ENCODE assay signal across 17 cellular contexts in genomic region chr3:134802428-134803050, GRCh38. TPM values are rescaled to one million over a fixed set of nuclear protein-coding genes. Genes with fewer than 3 reads are reported as not detected.
DNase-seq lines count a peak whose midpoint lies in the region; ATAC-seq, FAIRE-seq and TF ChIP-seq lines count a peak whose summit lies in the region.
"Had no signal": no experiment of that assay in that cellular context is flagged by ENCODE, and none has a peak within 500 bp of the region (broad histone marks: within the 10 kb centered on the region; RNA-seq: fewer than 3 reads in every experiment).

No MANE protein-coding gene starts in this region.

- H3K36me3 ChIP-seq in GM12878 (ENCODE audit: control insufficient read depth in 2 of 2, insufficient read depth in 2 of 2, low read length in 1 of 2), result 0 out of 4 replicates have a peak, but pooled peaks cover 0 to 3% of the 10 kb centered on the region in 2 experiments
- no peaks in the 10 kb centered on the region for H3K36me3 ChIP-seq in Peyer's patch
- H3K36me3 ChIP-seq: adrenal gland, spleen had no signal

- H3K4me3 ChIP-seq in GM12878, result no peak overlapping the region
- H3K4me3 ChIP-seq in Peyer's patch, result no peak overlapping the region
- H3K4me3 ChIP-seq: adrenal gland, mucosa of descending colon, spleen had no signal

- no peaks in the 10 kb centered on the region for H3K9me3 ChIP-seq in GM12878 (replicated peaks; ENCODE audit: control insufficient read depth, insufficient read depth, low read length)
- H3K9me3 ChIP-seq in Peyer's patch, result no peaks in the 10 kb centered on the region
- H3K9me3 ChIP-seq: adrenal gland, mucosa of descending colon, spleen had no signal

- no peaks in the 10 kb centered on the region for H4K20me1 ChIP-seq in GM12878 (ENCODE audit: control insufficient read depth, insufficient read depth)

- POLR2A ChIA-PET in GM12878 (lab: Charles Lee), result interaction anchor here (0.7 to 1.4 kb wide), 4 partner anchors 15 to 263 kb away, joined by 3 to 9 read pairs (median 3); no protein-coding TSS in a partner anchor

- H3K9ac ChIP-seq in GM12878 (ENCODE audit: control insufficient read depth, insufficient read depth, low read length), result no peak overlapping the region

- no peaks in the 10 kb centered on the region for H3K36me3 Mint-ChIP-seq in T-helper 2 cell treated with Interferon-gamma antibody and Interleukin-4, amounts not matched to agents 5 μg/mL and 100 μg/mL, for 36 hours (ENCODE audit: low read depth)

- TF ChIP-seq POLR2A in GM12878 (IDR thresholded peaks at IDR 0.05; ENCODE audit: low read depth, low read length) (no peak), Peyer's patch (IDR thresholded peaks at IDR 0.05) (no peak)

- RAD21 ChIA-PET in GM12878 (lab: Charles Lee; ENCODE audit: unreplicated experiment), result interaction anchor here (1.2 to 10.5 kb wide), 11 partner anchors 7 to 437 kb away, joined by 3 to 146 read pairs (median 6); partner anchors contain the start of gene EPHB1

- peaks cover 35% of the 10 kb centered on the region for H3K27me3 Mint-ChIP-seq in T-helper 2 cell treated with Interferon-gamma antibody and Interleukin-4, amounts not matched to agents 5 μg/mL and 100 μg/mL, for 36 hours (ENCODE audit: low read depth)

- H3K9me3 Mint-ChIP-seq in T-helper 2 cell treated with Interferon-gamma antibody and Interleukin-4, amounts not matched to agents 5 μg/mL and 100 μg/mL, for 36 hours, result peaks cover 3% of the 10 kb centered on the region

- FAIRE-seq in GM12878 (lab: Jason Lieb, UNC), result no peak
- FAIRE-seq: kidney had no signal

- CTCF ChIA-PET in GM12878 (lab: Yijun Ruan, JAX), result interaction anchor here (0.6 to 5.0 kb wide), 10 partner anchors 7 to 443 kb away, joined by 3 to 39 read pairs (median 9); no protein-coding TSS in a partner anchor

- H3K27me3 ChIP-seq in GM12878 (replicated peaks in 1 of 2; ENCODE audit: control insufficient read depth in 2 of 2, insufficient read depth in 2 of 2, low read length in 1 of 2), result no peaks in the 10 kb centered on the region
- H3K27me3 ChIP-seq in Peyer's patch, result no peaks in the 10 kb centered on the region

- peaks cover 22% of the 10 kb centered on the region for H3K4me1 Mint-ChIP-seq in T-helper 2 cell treated with Interferon-gamma antibody and Interleukin-4, amounts not matched to agents 5 μg/mL and 100 μg/mL, for 36 hours (ENCODE audit: low read depth)

- in situ Hi-C loops in GM12878 (cut with MboI), result no loop called here

- peak overlapping the region; percentile 56 for H3K4me2 ChIP-seq in GM12878 (ENCODE audit: control insufficient read depth, insufficient read depth)

- H3K4me1 ChIP-seq in GM12878 (ENCODE audit: control insufficient read depth, insufficient read depth, low read length), result peaks cover 26% of the 10 kb centered on the region
- H3K4me1 ChIP-seq in Peyer's patch, result no peaks in the 10 kb centered on the region
- H3K4me1 ChIP-seq: adrenal gland had no signal

- BruUV-seq in GM12878 (replicated peaks; lab: Mats Ljungman, UMichigan), result no TSS peak

- DNase-seq in T-helper 2 cell treated with Interferon-gamma antibody and Interleukin-4, amounts not matched to agents 5 μg/mL and 100 μg/mL, for 36 hours (ENCODE audit: low spot score), result no peak
- DNase-seq in T-helper 2 cell, result no peak
- no peak for DNase-seq in GM12878 (ENCODE audit: low read depth, low spot score)
- DNase-seq in COLO668 (lab: John Stamatoyannopoulos, UW; ENCODE audit: unreplicated experiment), result no peak
- no peak for DNase-seq in Peyer's patch
- no peak for DNase-seq in NCI-H446 treated with DMSO at 0.1 percent for 48 hours (lab: John Stamatoyannopoulos, UW)
- DNase-seq: adrenal gland, Kasumi-1, kidney, mucosa of descending colon, NCI-H1694, NCI-H82, spleen, T-helper 9 cell had no signal

- no peak for TF ChIP-seq EP300 in GM12878 (IDR thresholded peaks at IDR 0.05; ENCODE audit: borderline replicate concordance in 1 of 2, control insufficient read depth in 1 of 2, low read depth in 2 of 2, low read length in 2 of 2)

- intact Hi-C loops in GM12878 (cut with micrococcal nuclease; ENCODE audit: unreplicated experiment), result loop anchor here (2.0 kb wide), 1 partner anchor 50 kb away; no protein-coding TSS in a partner anchor

- H3K27ac ChIP-seq in GM12878 (ENCODE audit: control insufficient read depth, insufficient read depth) (peak overlapping the region; percentile 67), Peyer's patch (no peak overlapping the region)
- H3K27ac ChIP-seq: adrenal gland, spleen had no signal

- WGBS in GM12878 (ENCODE audit: insufficient coverage, insufficient replicate concordance, low lambda C conversion rate, missing lambda C conversion rate), result 0% methylated on average over 2 of the region's 2 CpGs

- TF ChIP-seq RAD21 in GM12878 (IDR thresholded peaks at IDR 0.05; ENCODE audit: insufficient read depth, low read depth, low read length), result no peak

- H3K27ac Mint-ChIP-seq in T-helper 2 cell treated with Interferon-gamma antibody and Interleukin-4, amounts not matched to agents 5 μg/mL and 100 μg/mL, for 36 hours, result peak overlapping the region; percentile 76

- peaks cover 78% of the 10 kb centered on the region for H3K79me2 ChIP-seq in GM12878 (ENCODE audit: control insufficient read depth, insufficient read depth, low read length)

- H2AFZ ChIP-seq in GM12878 (ENCODE audit: control insufficient read depth, low read depth, low read length), result no peak overlapping the region; the same call in 1 of the 2 replicates

- H3K4me3 Mint-ChIP-seq in T-helper 2 cell treated with Interferon-gamma antibody and Interleukin-4, amounts not matched to agents 5 μg/mL and 100 μg/mL, for 36 hours, result peak overlapping the region; percentile 41

- SMC1A ChIA-PET in GM12878 (lab: Charles Lee; ENCODE audit: uncharacterized antibody, unreplicated experiment), result interaction anchor here (0.7 to 14.4 kb wide), 18 partner anchors 13 to 448 kb away, joined by 3 to 110 read pairs (median 7); no protein-coding TSS in a partner anchor

- no peak for TF ChIP-seq CTCF in GM12878 (IDR thresholded peaks at IDR 0.05 in 2 of 3, conservative IDR thresholded peaks at IDR 0.05 in 1 of 3; ENCODE audit: control insufficient read depth in 2 of 3, extremely low read depth in 1 of 3, insufficient read depth in 1 of 3, low read depth in 3 of 3, low read length in 3 of 3)
- TF ChIP-seq CTCF in Peyer's patch (IDR thresholded peaks at IDR 0.05), result no peak

- peak; percentile 4 for ATAC-seq in GM19438 (IDR thresholded peaks at IDR 0.05; ENCODE audit: low read depth, unreplicated experiment)
- ATAC-seq in HG03039 (IDR thresholded peaks at IDR 0.05; ENCODE audit: unreplicated experiment), result peak; percentile 18
- ATAC-seq in GM12878, result peak; percentile 15
- ATAC-seq: mucosa of descending colon had no signal

TF ChIP-seq in GM12878, 131 proteins besides CTCF, POLR2A, EP300 and RAD21 (continues in another document):
- TF ChIP-seq TCF12 (IDR thresholded peaks at IDR 0.05; ENCODE audit: low read depth, low read length) (no peak; the same call in 1 of the 2 replicates), JUND (IDR thresholded peaks at IDR 0.05; ENCODE audit: low read depth, low read length) (no peak), CREB1 (IDR thresholded peaks at IDR 0.05; ENCODE audit: low read depth) (no peak), ZNF384 (IDR thresholded peaks at IDR 0.05; ENCODE audit: borderline replicate concordance, low read depth, low read length) (no peak), SMARCA5 (IDR thresholded peaks at IDR 0.05) (0 out of 2 replicates have a peak, but pooled peaks have one; percentile 32), ZNF274 (IDR thresholded peaks at IDR 0.05; ENCODE audit: insufficient read depth, insufficient read length) (no peak), PRDM15 (CRISPR knock-in tag; IDR thresholded peaks at IDR 0.05) (no peak)

RNA-seq across cellular contexts. Expression of gene EPHB1, which starts 7.5 kb away (rescaled TPM):
- total RNA-seq in GM12878 (2013; cell fraction: nucleolus; rRNA removed), result 62.8 and 71.3 TPM in 2 replicates
- 1.3 and 1.5 TPM in 2 replicates for total RNA-seq in GM12878 (2014; rRNA removed)
- total RNA-seq in GM12878 (2014; rRNA removed; fragmentation: Illumina TruSeq; extraction: Trizol), result 0.67 and 0.69 TPM in 2 replicates
- total RNA-seq in GM12878 (2021), result 1.8 and 2.2 TPM in 2 replicates
- 1.4 TPM for polyA plus RNA-seq in GM12878 (2011; ENCODE audit: low read depth)
- 11.3 and 23.8 TPM in 2 replicates for polyA plus RNA-seq in GM12878 (2011; rRNA removed)
- 16.7 and 23.2 TPM in 2 replicates for polyA plus RNA-seq in GM12878 (2011; cell fraction: cytosol; rRNA removed)
- 40.2 and 43.2 TPM in 2 replicates for polyA plus RNA-seq in GM12878 (2011; cell fraction: nucleus; rRNA removed)
- 2.4 and 3.9 TPM in 2 replicates for polyA plus RNA-seq in GM12878 (2012)
- polyA plus RNA-seq in GM12878 (2014; fragmentation: Illumina TruSeq; extraction: Trizol), result 0.52 and 0.84 TPM in 2 replicates
- under 1 TPM; 0.34 to 0.49 TPM for polyA plus RNA-seq in GM12878 (2014; fragmentation: Nextera tagmentation; extraction: Ambion mirVana)
- 0.33 and 0.51 TPM in 2 replicates for polyA plus RNA-seq in GM12878 (2014; rRNA removed)
- polyA plus RNA-seq in GM12878 (2016; fragmentation: Nextera tagmentation; extraction: Ambion mirVana), result 1 to 10 TPM; 1.6 TPM
- 54.3 and 64.7 TPM in 2 replicates for polyA minus RNA-seq in GM12878 (2011; rRNA and poly(A)+ RNA removed)
- 18.7 and 25.7 TPM in 2 replicates for polyA minus RNA-seq in GM12878 (2011; cell fraction: cytosol; rRNA and poly(A)+ RNA removed)
- polyA minus RNA-seq in GM12878 (2011; cell fraction: nucleus; rRNA and poly(A)+ RNA removed), result 161 and 396 TPM in 2 replicates
- total RNA-seq in Peyer's patch, result 1 to 10 TPM in 1 of 4 donors, under 1 TPM in 3; 0.18 to 3.2 (median 0.68) TPM
- total RNA-seq: activated CD8-positive, alpha-beta memory T cell treated with anti-CD3 and anti-CD28 coated beads for 36 hours had no signal
